Comparison of ENCODE assay signal across 21 cellular contexts in the genomic region with DNA sequence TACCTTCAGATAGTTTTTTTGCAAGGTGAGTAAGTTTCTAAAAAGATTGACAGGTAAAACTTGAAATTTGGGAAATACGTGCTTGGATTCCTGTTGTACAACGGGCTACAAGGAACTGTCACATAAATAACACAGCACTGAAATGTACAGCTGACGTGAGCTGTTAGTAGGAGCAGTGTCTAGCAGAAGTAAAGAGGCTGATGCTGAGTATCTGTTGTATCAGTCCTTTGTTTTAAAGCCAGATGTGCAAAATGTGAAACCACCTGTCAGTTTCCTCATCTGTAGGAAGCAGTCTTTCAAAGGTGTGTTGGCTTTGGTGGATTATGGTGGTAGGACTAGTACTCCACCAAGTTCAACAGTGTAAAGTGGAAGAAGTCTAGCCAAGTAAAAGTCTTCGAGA.
"Had no signal": no experiment of that assay in that cellular context is flagged by ENCODE, and none has a peak within 500 bp of the region (broad histone marks: within the 10 kb centered on the region; RNA-seq: fewer than 3 reads in every experiment).

No MANE protein-coding gene starts in this region.

- H3K27me3 ChIP-seq: esophagus squamous epithelium, neural progenitor cell, ovary, suprapubic skin, thyroid gland, uterus had no signal

- H3K9me3 ChIP-seq: esophagus squamous epithelium, left ventricle myocardium inferior, lower lobe of right lung, ovary, suprapubic skin, thyroid gland, uterus had no signal

- H3K9ac ChIP-seq: neural progenitor cell had no signal

- H3K4me2 ChIP-seq: neural progenitor cell, smooth muscle cell had no signal

- H3K4me3 ChIP-seq: coronary artery, esophagus squamous epithelium, left ventricle myocardium inferior, lower lobe of right lung, neural progenitor cell, ovary, smooth muscle cell, suprapubic skin, thyroid gland, uterus had no signal

- H2AFZ ChIP-seq: neural progenitor cell had no signal

- H3K36me3 ChIP-seq: esophagus squamous epithelium, left ventricle myocardium inferior, lower lobe of right lung, ovary, suprapubic skin, thyroid gland, uterus had no signal

- H3K27ac ChIP-seq: coronary artery, left ventricle myocardium inferior, lower lobe of right lung, neural progenitor cell, ovary, suprapubic skin, thyroid gland, uterus had no signal

- H3K4me1 ChIP-seq: thyroid gland, uterus had no signal

- DNase-seq: effector CD8-positive, alpha-beta T cell; esophagus squamous epithelium; foreskin fibroblast; immature natural killer cell; kidney; left cardiac atrium; left ventricle myocardium inferior; lower lobe of right lung; midbrain; nucleus accumbens; ovary; right cardiac atrium; stimulated activated CD4-positive, alpha-beta T cell treated with anti-CD3 and anti-CD28 coated beads, Interleukin-2, amount 100 ng/mL, for 48 hours; stimulated activated naive CD4-positive, alpha-beta T cell treated with Interleukin-2 at 50 U/mL for 16 hours; thyroid gland; uterus had no signal

- ATAC-seq: left cardiac atrium; lower lobe of right lung; natural killer cell treated with Interleukin-12 subunit alpha and Interleukin-12 subunit beta and Interleukin-15 and Interleukin-18, amount 100 ng/mL, for 72 hours; right cardiac atrium had no signal
